In genomic region chr11:83158965-83159900, GRCh38 we compare ENCODE assay signal across 8 cellular contexts. TPM values are rescaled to one million over a fixed set of nuclear protein-coding genes. Genes with fewer than 3 reads are reported as not detected.
DNase-seq lines count a peak whose midpoint lies in the region; ATAC-seq, FAIRE-seq and TF ChIP-seq lines count a peak whose summit lies in the region.

No MANE protein-coding gene starts in this region.

- H3K4me2 ChIP-seq in keratinocyte (ENCODE audit: control insufficient read depth, extremely low read depth, insufficient read depth, low read depth, low read length): peak overlapping the region; percentile 96

- H3K4me1 ChIP-seq in keratinocyte (ENCODE audit: control insufficient read depth, extremely low read depth, insufficient read depth, low read length) (peaks cover 18% of the 10 kb centered on the region), suprapubic skin (peaks cover 37% of the 10 kb centered on the region)

- peaks cover 67% of the 10 kb centered on the region for H3K79me2 ChIP-seq in keratinocyte (ENCODE audit: control insufficient read depth, insufficient read depth, low read length)

- dilution Hi-C loops in keratinocyte (cut with MboI; ENCODE audit: extremely low pct_ligation_motif_present, low sequenced_read_pairs): no loop called here

- no peaks in the 10 kb centered on the region for H3K27me3 Mint-ChIP-seq in T-helper 2 cell treated with Interferon-gamma antibody and Interleukin-4, amounts not matched to agents 5 μg/mL and 100 μg/mL, for 36 hours (ENCODE audit: low read depth)
- no peaks in the 10 kb centered on the region for H3K27me3 Mint-ChIP-seq in activated naive CD8-positive, alpha-beta T cell

- H3K27ac ChIP-seq in keratinocyte (ENCODE audit: control insufficient read depth, insufficient read depth, low read length) (peak overlapping the region; percentile 98), suprapubic skin (peak overlapping the region; percentile 100)

- no peaks in the 10 kb centered on the region for H3K9me3 ChIP-seq in keratinocyte (ENCODE audit: control insufficient read depth, low read depth, low read length)
- no peaks in the 10 kb centered on the region for H3K9me3 ChIP-seq in suprapubic skin

- no peaks in the 10 kb centered on the region for H3K9me3 Mint-ChIP-seq in T-helper 2 cell treated with Interferon-gamma antibody and Interleukin-4, amounts not matched to agents 5 μg/mL and 100 μg/mL, for 36 hours
- H3K9me3 Mint-ChIP-seq in activated naive CD8-positive, alpha-beta T cell (ENCODE audit: low read depth): no peaks in the 10 kb centered on the region

- H3K9ac ChIP-seq in keratinocyte (ENCODE audit: control insufficient read depth, extremely low read depth, insufficient read depth, low read length): peak overlapping the region; percentile 98

- H3K27ac Mint-ChIP-seq in T-helper 2 cell treated with Interferon-gamma antibody and Interleukin-4, amounts not matched to agents 5 μg/mL and 100 μg/mL, for 36 hours: peak overlapping the region; percentile 100
- H3K27ac Mint-ChIP-seq in activated naive CD8-positive, alpha-beta T cell: peak overlapping the region; percentile 100

- ATAC-seq in GM19397 (IDR thresholded peaks at IDR 0.05; ENCODE audit: unreplicated experiment): no peak

- 6% methylated on average over 15 of the region's 15 CpGs for whole genome bisulfite sequencing in suprapubic skin

- H2AFZ ChIP-seq in keratinocyte (ENCODE audit: control insufficient read depth, low read length): no peak overlapping the region

- H3K4me3 ChIP-seq in keratinocyte (ENCODE audit: control insufficient read depth in 2 of 3, extremely low read depth in 1 of 3, insufficient read depth in 2 of 3, low read depth in 1 of 3, low read length in 3 of 3) (peak overlapping the region; percentile 93 to 100 (median 96)), suprapubic skin (peak overlapping the region; percentile 93)

- no peak for TF ChIP-seq POLR2A in suprapubic skin (IDR thresholded peaks at IDR 0.05)

- peaks cover 40% of the 10 kb centered on the region for H3K4me1 Mint-ChIP-seq in T-helper 2 cell treated with Interferon-gamma antibody and Interleukin-4, amounts not matched to agents 5 μg/mL and 100 μg/mL, for 36 hours (ENCODE audit: low read depth)
- H3K4me1 Mint-ChIP-seq in activated naive CD8-positive, alpha-beta T cell (ENCODE audit: low read depth): peaks cover 55% of the 10 kb centered on the region

- no peak for TF ChIP-seq EP300 in suprapubic skin (IDR thresholded peaks at IDR 0.05)

- H4K20me1 ChIP-seq in keratinocyte (ENCODE audit: control insufficient read depth, extremely low read depth, insufficient read depth, low read length): peaks cover 20% of the 10 kb centered on the region

- no peak for DNase-seq in T-helper 2 cell treated with Interferon-gamma antibody and Interleukin-4, amounts not matched to agents 5 μg/mL and 100 μg/mL, for 36 hours (ENCODE audit: low spot score)
- DNase-seq in T-helper 2 cell: no peak
- no peak for DNase-seq in keratinocyte (ENCODE audit: low read depth, low spot score)
- DNase-seq in suprapubic skin (ENCODE audit: low spot score in 2 of 2): no peak
- no peak for DNase-seq in GM13977 (ENCODE audit: low spot score)
- DNase-seq in NCI-H446 (lab: John Stamatoyannopoulos, UW): no peak

- peaks cover 2 to 19% of the 10 kb centered on the region in 2 experiments for H3K36me3 ChIP-seq in keratinocyte (ENCODE audit: control insufficient read depth in 2 of 2, extremely low read depth in 1 of 2, insufficient read depth in 2 of 2, low read length in 2 of 2)
- H3K36me3 ChIP-seq in suprapubic skin: peaks cover 2% of the 10 kb centered on the region

- TF ChIP-seq CTCF in keratinocyte (optimal IDR thresholded peaks at IDR 0.05 in 1 of 3, IDR thresholded peaks at IDR 0.05 in 1 of 3, conservative IDR thresholded peaks at IDR 0.05 in 1 of 3; ENCODE audit: extremely low read depth in 1 of 3, insufficient read depth in 2 of 3, low read length in 3 of 3) (no peak), suprapubic skin (IDR thresholded peaks at IDR 0.05) (no peak), GM13977 (IDR thresholded peaks at IDR 0.05; ENCODE audit: extremely low read depth, insufficient read depth, missing control alignments) (no peak)

- in situ Hi-C loops in GM13977 (cut with MboI; ENCODE audit: low pct_unique_long_range_greater_than_20kb, low sequenced_read_pairs, unreplicated experiment): no loop called here

- H3K27me3 ChIP-seq in keratinocyte (ENCODE audit: control insufficient read depth, extremely low read depth, insufficient read depth, low read length) (no peaks in the 10 kb centered on the region), suprapubic skin (no peaks in the 10 kb centered on the region)

- no peak for FAIRE-seq in keratinocyte (lab: Jason Lieb, UNC)

- H3K36me3 Mint-ChIP-seq in T-helper 2 cell treated with Interferon-gamma antibody and Interleukin-4, amounts not matched to agents 5 μg/mL and 100 μg/mL, for 36 hours (ENCODE audit: low read depth): peaks cover 55% of the 10 kb centered on the region
- peaks cover 17% of the 10 kb centered on the region for H3K36me3 Mint-ChIP-seq in activated naive CD8-positive, alpha-beta T cell

- H3K4me3 Mint-ChIP-seq in T-helper 2 cell treated with Interferon-gamma antibody and Interleukin-4, amounts not matched to agents 5 μg/mL and 100 μg/mL, for 36 hours: peak overlapping the region; percentile 100
- H3K4me3 Mint-ChIP-seq in activated naive CD8-positive, alpha-beta T cell: peak overlapping the region; percentile 100

- H3K9me1 ChIP-seq in keratinocyte (ENCODE audit: control insufficient read depth, extremely low read depth, insufficient read depth, low read length): no peaks in the 10 kb centered on the region

RNA-seq across cellular contexts. Expression of gene PCF11, which starts 2.3 kb away (rescaled TPM):
- polyA plus RNA-seq in keratinocyte: 16.3 to 32.8 TPM (median 25.8 TPM) in 3 replicates
- polyA plus RNA-seq in keratinocyte (2011; ENCODE audit: low read depth): 197 TPM
- polyA plus RNA-seq in keratinocyte (2011; cell fraction: cytosol; rRNA removed): 6.4 and 15.7 TPM in 2 replicates
- polyA plus RNA-seq in keratinocyte (2011; cell fraction: nucleus; rRNA removed): 67.5 and 84.3 TPM in 2 replicates
- polyA plus RNA-seq in keratinocyte (2012; ENCODE audit: low replicate concordance): 9.6 and 34.0 TPM in 2 replicates
- 6.8 to 68.1 TPM (median 18.0 TPM) in 3 replicates for polyA minus RNA-seq in keratinocyte
- polyA minus RNA-seq in keratinocyte (2011; cell fraction: cytosol; rRNA and poly(A)+ RNA removed): 14.0 TPM
- polyA minus RNA-seq in keratinocyte (2011; cell fraction: nucleus; rRNA and poly(A)+ RNA removed): 27.6 and 45.1 TPM in 2 replicates
- total RNA-seq in suprapubic skin: 100 to 1,000 TPM in 2 of 4 donors, 10 to 100 TPM in 2; 89.1 to 185 (median 117) TPM

RNA-seq across cellular contexts. Expression of gene ANKRD42, which starts 34.3 kb away (rescaled TPM):
- 5.0 to 11.0 TPM (median 8.4 TPM) in 3 replicates for polyA plus RNA-seq in keratinocyte
- 9.7 TPM for polyA plus RNA-seq in keratinocyte (2011; ENCODE audit: low read depth)
- polyA plus RNA-seq in keratinocyte (2011; cell fraction: cytosol; rRNA removed): 5.2 and 7.7 TPM in 2 replicates
- 9.2 and 12.7 TPM in 2 replicates for polyA plus RNA-seq in keratinocyte (2011; cell fraction: nucleus; rRNA removed)
- 5.8 and 7.9 TPM in 2 replicates for polyA plus RNA-seq in keratinocyte (2012; ENCODE audit: low replicate concordance)
- polyA minus RNA-seq in keratinocyte: 1.9 to 4.9 TPM (median 3.5 TPM) in 3 replicates
- 5.9 TPM for polyA minus RNA-seq in keratinocyte (2011; cell fraction: cytosol; rRNA and poly(A)+ RNA removed)
- polyA minus RNA-seq in keratinocyte (2011; cell fraction: nucleus; rRNA and poly(A)+ RNA removed): 5.1 and 10.7 TPM in 2 replicates
- total RNA-seq in suprapubic skin: 10 to 100 TPM in 2 of 4 donors, 1 to 10 TPM in 2; 7.2 to 12.6 (median 10.5) TPM
